In the genomic region with DNA sequence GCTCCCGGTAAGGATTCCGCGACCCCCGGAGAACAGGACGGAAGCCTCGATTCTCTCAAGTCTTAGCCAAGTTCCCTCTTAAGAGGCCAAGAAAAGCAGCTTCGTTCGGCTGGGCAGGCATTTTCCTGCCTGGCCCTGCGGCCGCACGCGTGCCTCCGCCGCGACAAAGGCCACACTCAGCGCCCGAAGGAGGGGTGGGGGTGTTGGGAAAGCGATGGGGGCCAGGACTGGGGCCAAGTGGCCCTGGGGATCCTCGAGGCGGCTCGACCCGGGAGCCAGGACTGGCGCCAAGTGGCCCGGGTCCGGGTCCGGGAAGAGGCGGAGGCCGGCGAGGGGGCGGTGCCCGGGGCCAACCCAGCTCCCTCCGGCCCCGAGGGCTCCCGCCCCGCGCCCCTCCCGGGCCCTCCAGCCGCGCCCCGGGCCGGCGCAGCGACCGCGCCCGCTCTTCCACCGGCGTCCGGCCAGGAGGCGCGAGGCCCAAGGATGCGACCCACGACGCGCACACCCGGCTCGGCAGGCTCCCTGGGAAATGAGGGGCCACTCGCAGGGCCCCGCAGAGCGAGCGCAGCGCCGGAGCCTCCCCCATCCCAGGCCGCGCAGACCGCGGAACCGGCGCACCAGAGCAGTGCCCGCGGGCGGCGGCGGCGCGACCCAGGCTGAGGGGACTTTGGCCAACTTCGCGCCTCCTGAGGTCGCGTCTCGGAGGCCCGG, we compare ENCODE assay signal across 1 cellular context.
TF ChIP-seq lines count a peak whose summit lies in the region.

No MANE protein-coding gene starts in this region.

TF ChIP-seq in H1, 55 proteins besides CTCF, POLR2A, EP300 and RAD21:
- TF ChIP-seq CTBP2 (IDR thresholded peaks at IDR 0.05; ENCODE audit: borderline replicate concordance, insufficient read depth, insufficient read length, low read length) (peak; percentile 51), HDAC2 (IDR thresholded peaks at IDR 0.05; ENCODE audit: borderline replicate concordance in 1 of 2, low read depth in 2 of 2, low read length in 2 of 2) (no peak)
